In the genomic region with DNA sequence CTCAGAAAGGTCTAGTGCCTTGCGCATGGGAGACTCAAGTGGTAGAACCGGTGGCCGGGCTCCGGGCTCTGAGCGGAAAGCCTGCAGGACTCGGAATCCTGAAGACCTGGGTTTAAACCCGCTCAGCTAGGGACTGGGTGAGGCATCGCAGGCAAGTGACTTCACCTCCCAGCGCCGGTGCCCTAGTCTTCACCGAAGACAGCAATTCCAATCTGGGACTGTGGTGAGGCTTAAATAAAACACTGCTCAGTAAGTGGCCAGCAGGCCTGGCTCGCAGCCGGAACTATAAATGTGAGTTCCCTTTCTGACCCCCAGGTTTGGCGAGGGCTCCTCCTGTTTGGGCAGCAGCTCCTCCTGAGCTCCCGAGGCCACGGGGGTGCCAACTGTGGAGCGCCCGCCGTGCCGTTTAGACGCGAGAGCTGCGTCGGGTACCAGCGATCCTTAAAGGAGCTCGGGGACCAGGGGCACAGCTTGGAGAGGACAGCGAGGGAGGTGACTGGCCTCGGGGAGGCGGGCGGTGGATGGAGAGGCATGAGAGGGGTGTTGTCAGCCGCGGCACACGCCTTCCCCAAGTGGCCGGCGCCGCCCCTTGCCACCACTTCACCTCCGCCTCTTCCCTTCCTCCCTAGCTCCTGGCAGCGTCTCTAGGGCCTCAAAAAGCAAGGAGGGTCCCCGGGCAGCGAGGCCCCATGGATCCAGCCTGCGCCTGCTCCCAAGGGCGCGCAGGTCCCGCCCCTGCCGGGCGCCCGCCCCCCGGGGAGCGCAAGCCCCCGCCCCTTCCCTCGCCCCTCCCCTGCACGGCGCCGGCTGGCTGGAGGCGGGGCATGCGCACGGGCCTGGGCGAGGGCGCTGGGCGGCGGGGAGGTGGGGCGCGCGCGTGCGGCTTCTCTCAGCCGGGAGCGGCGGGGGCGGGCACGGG, we compare ENCODE assay signal across 1 cellular context.
A peak's percentile ranks its signal among the peaks of the same experiment; 100 is the strongest.
TF ChIP-seq lines count a peak whose summit lies in the region.

No MANE protein-coding gene starts in this region.

TF ChIP-seq in HepG2, 621 proteins besides CTCF, POLR2A, EP300 and RAD21 (continued from another document and continues in another):
- TF ChIP-seq, protein P1, sequence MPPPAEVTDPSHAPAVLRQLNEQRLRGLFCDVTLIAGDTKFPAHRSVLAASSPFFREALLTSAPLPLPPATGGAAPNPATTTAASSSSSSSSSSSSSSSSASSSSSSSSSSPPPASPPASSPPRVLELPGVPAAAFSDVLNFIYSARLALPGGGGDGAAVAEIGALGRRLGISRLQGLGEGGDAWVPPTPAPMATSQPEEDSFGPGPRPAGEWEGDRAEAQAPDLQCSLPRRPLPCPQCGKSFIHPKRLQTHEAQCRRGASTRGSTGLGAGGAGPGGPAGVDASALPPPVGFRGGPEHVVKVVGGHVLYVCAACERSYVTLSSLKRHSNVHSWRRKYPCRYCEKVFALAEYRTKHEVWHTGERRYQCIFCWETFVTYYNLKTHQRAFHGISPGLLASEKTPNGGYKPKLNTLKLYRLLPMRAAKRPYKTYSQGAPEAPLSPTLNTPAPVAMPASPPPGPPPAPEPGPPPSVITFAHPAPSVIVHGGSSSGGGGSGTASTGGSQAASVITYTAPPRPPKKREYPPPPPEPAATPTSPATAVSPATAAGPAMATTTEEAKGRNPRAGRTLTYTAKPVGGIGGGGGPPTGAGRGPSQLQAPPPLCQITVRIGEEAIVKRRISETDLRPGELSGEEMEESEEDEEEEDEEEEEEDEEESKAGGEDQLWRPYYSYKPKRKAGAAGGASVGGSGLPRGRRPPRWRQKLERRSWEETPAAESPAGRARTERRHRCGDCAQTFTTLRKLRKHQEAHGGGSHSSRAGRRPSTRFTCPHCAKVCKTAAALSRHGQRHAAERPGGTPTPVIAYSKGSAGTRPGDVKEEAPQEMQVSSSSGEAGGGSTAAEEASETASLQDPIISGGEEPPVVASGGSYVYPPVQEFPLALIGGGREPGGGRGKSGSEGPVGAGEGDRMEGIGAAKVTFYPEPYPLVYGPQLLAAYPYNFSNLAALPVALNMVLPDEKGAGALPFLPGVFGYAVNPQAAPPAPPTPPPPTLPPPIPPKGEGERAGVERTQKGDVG (CRISPR knock-in tag; IDR thresholded peaks at IDR 0.05; ENCODE audit: borderline replicate concordance): no peak
- TF ChIP-seq MTF2 (CRISPR knock-in tag; IDR thresholded peaks at IDR 0.05; ENCODE audit: borderline replicate concordance): peak; percentile 88
- TF ChIP-seq, protein P2, sequence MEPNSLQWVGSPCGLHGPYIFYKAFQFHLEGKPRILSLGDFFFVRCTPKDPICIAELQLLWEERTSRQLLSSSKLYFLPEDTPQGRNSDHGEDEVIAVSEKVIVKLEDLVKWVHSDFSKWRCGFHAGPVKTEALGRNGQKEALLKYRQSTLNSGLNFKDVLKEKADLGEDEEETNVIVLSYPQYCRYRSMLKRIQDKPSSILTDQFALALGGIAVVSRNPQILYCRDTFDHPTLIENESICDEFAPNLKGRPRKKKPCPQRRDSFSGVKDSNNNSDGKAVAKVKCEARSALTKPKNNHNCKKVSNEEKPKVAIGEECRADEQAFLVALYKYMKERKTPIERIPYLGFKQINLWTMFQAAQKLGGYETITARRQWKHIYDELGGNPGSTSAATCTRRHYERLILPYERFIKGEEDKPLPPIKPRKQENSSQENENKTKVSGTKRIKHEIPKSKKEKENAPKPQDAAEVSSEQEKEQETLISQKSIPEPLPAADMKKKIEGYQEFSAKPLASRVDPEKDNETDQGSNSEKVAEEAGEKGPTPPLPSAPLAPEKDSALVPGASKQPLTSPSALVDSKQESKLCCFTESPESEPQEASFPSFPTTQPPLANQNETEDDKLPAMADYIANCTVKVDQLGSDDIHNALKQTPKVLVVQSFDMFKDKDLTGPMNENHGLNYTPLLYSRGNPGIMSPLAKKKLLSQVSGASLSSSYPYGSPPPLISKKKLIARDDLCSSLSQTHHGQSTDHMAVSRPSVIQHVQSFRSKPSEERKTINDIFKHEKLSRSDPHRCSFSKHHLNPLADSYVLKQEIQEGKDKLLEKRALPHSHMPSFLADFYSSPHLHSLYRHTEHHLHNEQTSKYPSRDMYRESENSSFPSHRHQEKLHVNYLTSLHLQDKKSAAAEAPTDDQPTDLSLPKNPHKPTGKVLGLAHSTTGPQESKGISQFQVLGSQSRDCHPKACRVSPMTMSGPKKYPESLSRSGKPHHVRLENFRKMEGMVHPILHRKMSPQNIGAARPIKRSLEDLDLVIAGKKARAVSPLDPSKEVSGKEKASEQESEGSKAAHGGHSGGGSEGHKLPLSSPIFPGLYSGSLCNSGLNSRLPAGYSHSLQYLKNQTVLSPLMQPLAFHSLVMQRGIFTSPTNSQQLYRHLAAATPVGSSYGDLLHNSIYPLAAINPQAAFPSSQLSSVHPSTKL (CRISPR knock-in tag; IDR thresholded peaks at IDR 0.05): peak; percentile 10; the same call in 1 of the 2 replicates
- TF ChIP-seq, protein P3, sequence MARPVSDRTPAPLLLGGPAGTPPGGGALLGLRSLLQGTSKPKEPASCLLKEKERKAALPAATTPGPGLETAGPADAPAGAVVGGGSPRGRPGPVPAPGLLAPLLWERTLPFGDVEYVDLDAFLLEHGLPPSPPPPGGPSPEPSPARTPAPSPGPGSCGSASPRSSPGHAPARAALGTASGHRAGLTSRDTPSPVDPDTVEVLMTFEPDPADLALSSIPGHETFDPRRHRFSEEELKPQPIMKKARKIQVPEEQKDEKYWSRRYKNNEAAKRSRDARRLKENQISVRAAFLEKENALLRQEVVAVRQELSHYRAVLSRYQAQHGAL (CRISPR knock-in tag; IDR thresholded peaks at IDR 0.05; ENCODE audit: not compliant biosample characterization): no peak
- no peak for TF ChIP-seq NAIF1 (CRISPR knock-in tag; IDR thresholded peaks at IDR 0.05; ENCODE audit: borderline replicate concordance)
- TF ChIP-seq, protein P4, sequence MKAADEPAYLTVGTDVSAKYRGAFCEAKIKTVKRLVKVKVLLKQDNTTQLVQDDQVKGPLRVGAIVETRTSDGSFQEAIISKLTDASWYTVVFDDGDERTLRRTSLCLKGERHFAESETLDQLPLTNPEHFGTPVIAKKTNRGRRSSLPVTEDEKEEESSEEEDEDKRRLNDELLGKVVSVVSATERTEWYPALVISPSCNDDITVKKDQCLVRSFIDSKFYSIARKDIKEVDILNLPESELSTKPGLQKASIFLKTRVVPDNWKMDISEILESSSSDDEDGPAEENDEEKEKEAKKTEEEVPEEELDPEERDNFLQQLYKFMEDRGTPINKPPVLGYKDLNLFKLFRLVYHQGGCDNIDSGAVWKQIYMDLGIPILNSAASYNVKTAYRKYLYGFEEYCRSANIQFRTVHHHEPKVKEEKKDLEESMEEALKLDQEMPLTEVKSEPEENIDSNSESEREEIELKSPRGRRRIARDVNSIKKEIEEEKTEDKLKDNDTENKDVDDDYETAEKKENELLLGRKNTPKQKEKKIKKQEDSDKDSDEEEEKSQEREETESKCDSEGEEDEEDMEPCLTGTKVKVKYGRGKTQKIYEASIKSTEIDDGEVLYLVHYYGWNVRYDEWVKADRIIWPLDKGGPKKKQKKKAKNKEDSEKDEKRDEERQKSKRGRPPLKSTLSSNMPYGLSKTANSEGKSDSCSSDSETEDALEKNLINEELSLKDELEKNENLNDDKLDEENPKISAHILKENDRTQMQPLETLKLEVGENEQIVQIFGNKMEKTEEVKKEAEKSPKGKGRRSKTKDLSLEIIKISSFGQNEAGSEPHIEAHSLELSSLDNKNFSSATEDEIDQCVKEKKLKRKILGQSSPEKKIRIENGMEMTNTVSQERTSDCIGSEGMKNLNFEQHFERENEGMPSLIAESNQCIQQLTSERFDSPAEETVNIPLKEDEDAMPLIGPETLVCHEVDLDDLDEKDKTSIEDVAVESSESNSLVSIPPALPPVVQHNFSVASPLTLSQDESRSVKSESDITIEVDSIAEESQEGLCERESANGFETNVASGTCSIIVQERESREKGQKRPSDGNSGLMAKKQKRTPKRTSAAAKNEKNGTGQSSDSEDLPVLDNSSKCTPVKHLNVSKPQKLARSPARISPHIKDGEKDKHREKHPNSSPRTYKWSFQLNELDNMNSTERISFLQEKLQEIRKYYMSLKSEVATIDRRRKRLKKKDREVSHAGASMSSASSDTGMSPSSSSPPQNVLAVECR (CRISPR knock-in tag; IDR thresholded peaks at IDR 0.05; ENCODE audit: borderline replicate concordance): peak; percentile 66; the same call in 1 of the 2 replicates
- peak; percentile 44; the same call in 1 of the 2 replicates for TF ChIP-seq ZNF446 (CRISPR knock-in tag; IDR thresholded peaks at IDR 0.05)
- TF ChIP-seq TGIF2 (CRISPR knock-in tag; IDR thresholded peaks at IDR 0.05): peak; percentile 44; the same call in 1 of the 2 replicates
- peak; percentile 53; the same call in 1 of the 2 replicates for TF ChIP-seq POLR2G (IDR thresholded peaks at IDR 0.05; ENCODE audit: low read depth, low read length)
- TF ChIP-seq, protein P5, sequence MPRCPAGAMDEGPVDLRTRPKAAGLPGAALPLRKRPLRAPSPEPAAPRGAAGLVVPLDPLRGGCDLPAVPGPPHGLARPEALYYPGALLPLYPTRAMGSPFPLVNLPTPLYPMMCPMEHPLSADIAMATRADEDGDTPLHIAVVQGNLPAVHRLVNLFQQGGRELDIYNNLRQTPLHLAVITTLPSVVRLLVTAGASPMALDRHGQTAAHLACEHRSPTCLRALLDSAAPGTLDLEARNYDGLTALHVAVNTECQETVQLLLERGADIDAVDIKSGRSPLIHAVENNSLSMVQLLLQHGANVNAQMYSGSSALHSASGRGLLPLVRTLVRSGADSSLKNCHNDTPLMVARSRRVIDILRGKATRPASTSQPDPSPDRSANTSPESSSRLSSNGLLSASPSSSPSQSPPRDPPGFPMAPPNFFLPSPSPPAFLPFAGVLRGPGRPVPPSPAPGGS (CRISPR knock-in tag; IDR thresholded peaks at IDR 0.05): no peak
- peak; percentile 45; the same call in 1 of the 2 replicates for TF ChIP-seq TBX2 (CRISPR knock-in tag; IDR thresholded peaks at IDR 0.05; ENCODE audit: borderline replicate concordance)
- TF ChIP-seq ZFY (CRISPR knock-in tag; IDR thresholded peaks at IDR 0.05): peak; percentile 55; the same call in 1 of the 2 replicates
- TF ChIP-seq, protein P6, sequence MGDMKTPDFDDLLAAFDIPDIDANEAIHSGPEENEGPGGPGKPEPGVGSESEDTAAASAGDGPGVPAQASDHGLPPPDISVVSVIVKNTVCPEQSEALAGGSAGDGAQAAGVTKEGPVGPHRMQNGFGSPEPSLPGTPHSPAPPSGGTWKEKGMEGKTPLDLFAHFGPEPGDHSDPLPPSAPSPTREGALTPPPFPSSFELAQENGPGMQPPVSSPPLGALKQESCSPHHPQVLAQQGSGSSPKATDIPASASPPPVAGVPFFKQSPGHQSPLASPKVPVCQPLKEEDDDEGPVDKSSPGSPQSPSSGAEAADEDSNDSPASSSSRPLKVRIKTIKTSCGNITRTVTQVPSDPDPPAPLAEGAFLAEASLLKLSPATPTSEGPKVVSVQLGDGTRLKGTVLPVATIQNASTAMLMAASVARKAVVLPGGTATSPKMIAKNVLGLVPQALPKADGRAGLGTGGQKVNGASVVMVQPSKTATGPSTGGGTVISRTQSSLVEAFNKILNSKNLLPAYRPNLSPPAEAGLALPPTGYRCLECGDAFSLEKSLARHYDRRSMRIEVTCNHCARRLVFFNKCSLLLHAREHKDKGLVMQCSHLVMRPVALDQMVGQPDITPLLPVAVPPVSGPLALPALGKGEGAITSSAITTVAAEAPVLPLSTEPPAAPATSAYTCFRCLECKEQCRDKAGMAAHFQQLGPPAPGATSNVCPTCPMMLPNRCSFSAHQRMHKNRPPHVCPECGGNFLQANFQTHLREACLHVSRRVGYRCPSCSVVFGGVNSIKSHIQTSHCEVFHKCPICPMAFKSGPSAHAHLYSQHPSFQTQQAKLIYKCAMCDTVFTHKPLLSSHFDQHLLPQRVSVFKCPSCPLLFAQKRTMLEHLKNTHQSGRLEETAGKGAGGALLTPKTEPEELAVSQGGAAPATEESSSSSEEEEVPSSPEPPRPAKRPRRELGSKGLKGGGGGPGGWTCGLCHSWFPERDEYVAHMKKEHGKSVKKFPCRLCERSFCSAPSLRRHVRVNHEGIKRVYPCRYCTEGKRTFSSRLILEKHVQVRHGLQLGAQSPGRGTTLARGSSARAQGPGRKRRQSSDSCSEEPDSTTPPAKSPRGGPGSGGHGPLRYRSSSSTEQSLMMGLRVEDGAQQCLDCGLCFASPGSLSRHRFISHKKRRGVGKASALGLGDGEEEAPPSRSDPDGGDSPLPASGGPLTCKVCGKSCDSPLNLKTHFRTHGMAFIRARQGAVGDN (CRISPR knock-in tag; IDR thresholded peaks at IDR 0.05): peak; percentile 82
- TF ChIP-seq ZNF484 (CRISPR knock-in tag; IDR thresholded peaks at IDR 0.05; ENCODE audit: borderline replicate concordance, low read depth): no peak
- no peak for TF ChIP-seq SOX6 (IDR thresholded peaks at IDR 0.05)
- 0 out of 2 replicates have a peak, but pooled peaks have one; percentile 31 for TF ChIP-seq SOX6 (CRISPR knock-in tag; IDR thresholded peaks at IDR 0.05)
- TF ChIP-seq ZNF891 (CRISPR knock-in tag; IDR thresholded peaks at IDR 0.05): 0 out of 2 replicates have a peak, but pooled peaks have one; percentile 43
- no peak for TF ChIP-seq ZNF253 (CRISPR knock-in tag; IDR thresholded peaks at IDR 0.05; ENCODE audit: borderline replicate concordance)
- TF ChIP-seq, protein P7, sequence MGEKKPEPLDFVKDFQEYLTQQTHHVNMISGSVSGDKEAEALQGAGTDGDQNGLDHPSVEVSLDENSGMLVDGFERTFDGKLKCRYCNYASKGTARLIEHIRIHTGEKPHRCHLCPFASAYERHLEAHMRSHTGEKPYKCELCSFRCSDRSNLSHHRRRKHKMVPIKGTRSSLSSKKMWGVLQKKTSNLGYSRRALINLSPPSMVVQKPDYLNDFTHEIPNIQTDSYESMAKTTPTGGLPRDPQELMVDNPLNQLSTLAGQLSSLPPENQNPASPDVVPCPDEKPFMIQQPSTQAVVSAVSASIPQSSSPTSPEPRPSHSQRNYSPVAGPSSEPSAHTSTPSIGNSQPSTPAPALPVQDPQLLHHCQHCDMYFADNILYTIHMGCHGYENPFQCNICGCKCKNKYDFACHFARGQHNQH (CRISPR knock-in tag; IDR thresholded peaks at IDR 0.05): 0 out of 2 replicates have a peak, but pooled peaks have one; percentile 32
- TF ChIP-seq ZNF10 (CRISPR knock-in tag; IDR thresholded peaks at IDR 0.05; ENCODE audit: borderline replicate concordance, low read depth): no peak
- TF ChIP-seq, protein P8, sequence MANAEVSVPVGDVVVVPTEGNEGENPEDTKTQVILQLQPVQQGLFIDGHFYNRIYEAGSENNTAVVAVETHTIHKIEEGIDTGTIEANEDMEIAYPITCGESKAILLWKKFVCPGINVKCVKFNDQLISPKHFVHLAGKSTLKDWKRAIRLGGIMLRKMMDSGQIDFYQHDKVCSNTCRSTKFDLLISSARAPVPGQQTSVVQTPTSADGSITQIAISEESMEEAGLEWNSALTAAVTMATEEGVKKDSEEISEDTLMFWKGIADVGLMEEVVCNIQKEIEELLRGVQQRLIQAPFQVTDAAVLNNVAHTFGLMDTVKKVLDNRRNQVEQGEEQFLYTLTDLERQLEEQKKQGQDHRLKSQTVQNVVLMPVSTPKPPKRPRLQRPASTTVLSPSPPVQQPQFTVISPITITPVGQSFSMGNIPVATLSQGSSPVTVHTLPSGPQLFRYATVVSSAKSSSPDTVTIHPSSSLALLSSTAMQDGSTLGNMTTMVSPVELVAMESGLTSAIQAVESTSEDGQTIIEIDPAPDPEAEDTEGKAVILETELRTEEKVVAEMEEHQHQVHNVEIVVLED (CRISPR knock-in tag; IDR thresholded peaks at IDR 0.05; ENCODE audit: borderline replicate concordance): no peak
- peak; percentile 37; the same call in 1 of the 2 replicates for TF ChIP-seq PHF8 (CRISPR knock-in tag; IDR thresholded peaks at IDR 0.05)
- no peak for TF ChIP-seq PAX8 (CRISPR knock-in tag; IDR thresholded peaks at IDR 0.05; ENCODE audit: borderline replicate concordance)
- TF ChIP-seq FOXC1 (CRISPR knock-in tag; IDR thresholded peaks at IDR 0.05; ENCODE audit: borderline replicate concordance): peak; percentile 26; the same call in 1 of the 2 replicates
- peak; percentile 39; the same call in 1 of the 2 replicates for TF ChIP-seq THAP11 (CRISPR knock-in tag; IDR thresholded peaks at IDR 0.05)
